1 cellular context compared by ENCODE assay signal in genomic region chr6:33206027-33206863, GRCh38.
TF ChIP-seq lines count a peak whose summit lies in the region.

No MANE protein-coding gene starts in this region.

TF ChIP-seq in GM12878, 131 proteins besides CTCF, POLR2A, EP300 and RAD21:
- TF ChIP-seq IKZF1 (conservative IDR thresholded peaks at IDR 0.05) (0 out of 2 replicates have a peak, but pooled peaks have one; percentile 14), POU2F2 (IDR thresholded peaks at IDR 0.05; ENCODE audit: borderline replicate concordance, low read depth, low read length) (no peak)
